ENCODE assay signal across 19 cellular contexts in the genomic region with DNA sequence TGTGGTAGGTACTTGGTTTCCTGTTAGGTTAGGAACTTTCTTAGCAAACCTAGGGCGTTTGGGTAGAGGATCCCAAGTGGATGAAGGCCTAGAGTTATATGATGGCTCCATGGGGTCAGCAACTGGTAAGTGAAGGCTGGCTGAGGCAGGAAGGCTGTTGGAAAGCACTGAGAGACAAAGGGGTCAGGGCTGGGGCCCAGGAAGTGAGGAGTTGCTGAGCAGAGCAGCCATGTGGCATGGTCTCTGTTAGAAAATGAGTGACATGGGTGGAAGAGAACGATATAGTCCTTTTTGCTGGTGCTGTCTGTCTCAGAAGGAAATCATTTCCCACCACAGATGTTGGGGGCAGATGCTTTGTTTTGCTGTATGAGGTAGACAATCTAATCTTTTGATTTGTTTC. TPM values are rescaled to one million over a fixed set of nuclear protein-coding genes. Genes with fewer than 3 reads are reported as not detected.
DNase-seq lines count a peak whose midpoint lies in the region; ATAC-seq, FAIRE-seq and TF ChIP-seq lines count a peak whose summit lies in the region.
"Had no signal": no experiment of that assay in that cellular context is flagged by ENCODE, and none has a peak within 500 bp of the region (broad histone marks: within the 10 kb centered on the region; RNA-seq: fewer than 3 reads in every experiment).

No MANE protein-coding gene starts in this region.

- H3K36me3 Mint-ChIP-seq in naive thymus-derived CD8-positive, alpha-beta T cell, result no peaks in the 10 kb centered on the region

- H3K27me3 ChIP-seq in SU-DHL-6 (ENCODE audit: low read length), result no peaks in the 10 kb centered on the region
- no peaks in the 10 kb centered on the region for H3K27me3 ChIP-seq in MM.1S (replicated peaks; ENCODE audit: insufficient read depth, low read length)

- no peaks in the 10 kb centered on the region for H3K9me3 Mint-ChIP-seq in naive thymus-derived CD8-positive, alpha-beta T cell
- H3K9me3 Mint-ChIP-seq: CD4-positive, alpha-beta T cell; IgD-negative memory B cell had no signal

- peak overlapping the region; percentile 16; the same call in 1 of the 2 replicates for H3K9ac ChIP-seq in SU-DHL-6 (ENCODE audit: low read length)
- H3K9ac ChIP-seq in MM.1S (ENCODE audit: low read length), result no peak overlapping the region

- H3K4me3 ChIP-seq in SU-DHL-6 (ENCODE audit: insufficient read depth, low read length, poor library complexity, severe bottlenecking) (no peak overlapping the region), MM.1S (ENCODE audit: low read length) (no peak overlapping the region)

- H3K27ac ChIP-seq in SU-DHL-6 (ENCODE audit: low read depth, low read length) (0 out of 2 replicates have a peak overlapping the region, but pooled peaks have one; percentile 12), MM.1S (ENCODE audit: low read length) (no peak overlapping the region)

- no peaks in the 10 kb centered on the region for H3K36me3 ChIP-seq in SU-DHL-6 (ENCODE audit: low read length)
- no peaks in the 10 kb centered on the region for H3K36me3 ChIP-seq in MM.1S (replicated peaks; ENCODE audit: insufficient read depth, low read length)

- FAIRE-seq in GM19239 (lab: Jason Lieb, UNC), result peak; percentile 23
- FAIRE-seq in urothelium cell line (lab: Jason Lieb, UNC), result peak; percentile 23

- no peak for ATAC-seq in naive thymus-derived CD8-positive, alpha-beta T cell
- ATAC-seq in GM19467 (IDR thresholded peaks at IDR 0.05; ENCODE audit: unreplicated experiment), result no peak
- ATAC-seq: Right ventricle myocardium inferior had no signal

- H3K27ac Mint-ChIP-seq in naive thymus-derived CD8-positive, alpha-beta T cell, result peak overlapping the region in 6 of 10 donors; percentile 3 to 53 (median 25)
- H3K27ac Mint-ChIP-seq: CD4-positive, alpha-beta T cell; IgD-negative memory B cell had no signal

- H3K79me2 ChIP-seq in SU-DHL-6 (ENCODE audit: insufficient read depth, low read length), result no peaks in the 10 kb centered on the region
- H3K79me2 ChIP-seq in MM.1S (ENCODE audit: low read length), result no peaks in the 10 kb centered on the region

- H3F3A ChIP-seq in SU-DHL-6 (ENCODE audit: insufficient read depth) (no peaks in the 10 kb centered on the region), MM.1S (ENCODE audit: insufficient read depth, low read length) (no peaks in the 10 kb centered on the region)

- no peaks in the 10 kb centered on the region for H3K9me2 ChIP-seq in SU-DHL-6 (replicated peaks; ENCODE audit: insufficient read depth, low read length)
- H3K9me2 ChIP-seq in MM.1S (replicated peaks; ENCODE audit: insufficient read depth, low read length), result no peaks in the 10 kb centered on the region

- DNase-seq in GM19239 (ENCODE audit: insufficient read length, low spot score), result no peak
- DNase-seq in naive thymus-derived CD8-positive, alpha-beta T cell, result no peak
- DNase-seq in urothelium cell line (ENCODE audit: low spot score), result no peak
- DNase-seq in MM.1S, result no peak
- DNase-seq in NCI-H2196 treated with DMSO at 0.1 percent for 48 hours (lab: John Stamatoyannopoulos, UW; ENCODE audit: unreplicated experiment), result no peak
- DNase-seq: Caco-2; CD4-positive, alpha-beta T cell; DMS 273 treated with DMSO at 0.1 percent for 48 hours; NCI-H1417 treated with DMSO at 0.1 percent for 48 hours; NCI-H187; NCI-H526 treated with DMSO at 0.1 percent for 48 hours had no signal

- H2AFZ ChIP-seq in SU-DHL-6 (ENCODE audit: low read depth, low read length, severe bottlenecking) (peak overlapping the region; percentile 29), MM.1S (ENCODE audit: low read length) (no peak overlapping the region)

- no peak overlapping the region for H3K4me3 Mint-ChIP-seq in naive thymus-derived CD8-positive, alpha-beta T cell
- H3K4me3 Mint-ChIP-seq: CD4-positive, alpha-beta T cell; IgD-negative memory B cell had no signal

- H3K4me1 Mint-ChIP-seq in naive thymus-derived CD8-positive, alpha-beta T cell, result peaks cover 0 to 6% (median 5%) of the 10 kb centered on the region in 4 donors

- no peak for TF ChIP-seq CTCF in SU-DHL-6 (IDR thresholded peaks at IDR 0.05; ENCODE audit: insufficient read depth, low read length, poor library complexity, severe bottlenecking)
- no peak for TF ChIP-seq CTCF in MM.1S (IDR thresholded peaks at IDR 0.05; ENCODE audit: low read length)

- H3K27me3 Mint-ChIP-seq in naive thymus-derived CD8-positive, alpha-beta T cell, result no peaks in the 10 kb centered on the region
- H3K27me3 Mint-ChIP-seq: CD4-positive, alpha-beta T cell had no signal

- no peaks in the 10 kb centered on the region for H3K9me3 ChIP-seq in SU-DHL-6 (ENCODE audit: insufficient read depth, low read length)
- H3K9me3 ChIP-seq in MM.1S (replicated peaks; ENCODE audit: insufficient read depth, low read length), result no peaks in the 10 kb centered on the region
- H3K9me3 ChIP-seq: Caco-2 had no signal

- H4K20me1 ChIP-seq in SU-DHL-6 (ENCODE audit: low read depth, low read length), result no peaks in the 10 kb centered on the region
- H4K20me1 ChIP-seq in MM.1S (ENCODE audit: insufficient read depth, low read length), result no peaks in the 10 kb centered on the region

- no peaks in the 10 kb centered on the region for H3K4me1 ChIP-seq in MM.1S (ENCODE audit: low read length)
- H3K4me1 ChIP-seq: Caco-2 had no signal

- POLR2A ChIA-PET in naive thymus-derived CD8-positive, alpha-beta T cell (lab: Charles Lee), result no interaction called here

- H3K4me2 ChIP-seq in SU-DHL-6 (ENCODE audit: low read depth, low read length, poor library complexity, severe bottlenecking), result peak overlapping the region; percentile 1
- H3K4me2 ChIP-seq in MM.1S (ENCODE audit: low read depth, low read length), result no peak overlapping the region

RNA-seq across cellular contexts. Expression of a gene that starts 34.5 kb away (rescaled TPM):
- total RNA-seq in naive thymus-derived CD8-positive, alpha-beta T cell, result under 1 TPM; 0.34 to 0.77 TPM
- polyA plus RNA-seq in naive thymus-derived CD8-positive, alpha-beta T cell, result under 1 TPM in 1 of 3 donors, not detected in 2; 0.62 TPM

RNA-seq across cellular contexts. Expression of a gene that starts 58.2 kb away (rescaled TPM):
- not detected for total RNA-seq in naive thymus-derived CD8-positive, alpha-beta T cell
- not detected for polyA plus RNA-seq in naive thymus-derived CD8-positive, alpha-beta T cell
- total RNA-seq: Caco-2; CD4-positive, alpha-beta T cell; H4; MCF 10A; SK-MEL-5 had no signal
- polyA plus RNA-seq: BJ, IgD-negative memory B cell had no signal
